ENCODE assay signal across 1 cellular context in genomic region chr4:74330295-74330750, GRCh38.
TF ChIP-seq lines count a peak whose summit lies in the region.

No MANE protein-coding gene starts in this region.

TF ChIP-seq in K562, 482 proteins besides CTCF, POLR2A, EP300 and RAD21 (continued from another document and continues in another):
- TF ChIP-seq MLLT1 (IDR thresholded peaks at IDR 0.05) = peak; percentile 12 to 66; a peak in 3 of 4 replicates
- peak; percentile 85 for TF ChIP-seq TRIM28 (IDR thresholded peaks at IDR 0.05)
- TF ChIP-seq VEZF1 (CRISPR knock-in tag; IDR thresholded peaks at IDR 0.05) = no peak
- TF ChIP-seq NFE2 (IDR thresholded peaks at IDR 0.05; ENCODE audit: low read depth) = no peak
- TF ChIP-seq ETV1 (tag; conservative IDR thresholded peaks at IDR 0.05; ENCODE audit: low read depth) = peak; percentile 57
- no peak for TF ChIP-seq ESRRB (CRISPR knock-in tag; IDR thresholded peaks at IDR 0.05; ENCODE audit: borderline replicate concordance)
- no peak for TF ChIP-seq SMARCB1 (IDR thresholded peaks at IDR 0.05; ENCODE audit: insufficient read length, low read depth)
- no peak for TF ChIP-seq MBD1 (CRISPR knock-in tag; IDR thresholded peaks at IDR 0.05)
- TF ChIP-seq NCOA6 (IDR thresholded peaks at IDR 0.05) = no peak
- peak; percentile 77 for TF ChIP-seq CEBPB (tag; IDR thresholded peaks at IDR 0.05)
- no peak for TF ChIP-seq ARID3A (IDR thresholded peaks at IDR 0.05; ENCODE audit: borderline replicate concordance, low read depth, low read length)
- TF ChIP-seq TOE1 (IDR thresholded peaks at IDR 0.05; ENCODE audit: borderline replicate concordance) = no peak
- TF ChIP-seq TOE1 (CRISPR knock-in tag; IDR thresholded peaks at IDR 0.05; ENCODE audit: borderline replicate concordance, low read depth) = no peak
- no peak for TF ChIP-seq MAFK (IDR thresholded peaks at IDR 0.05; ENCODE audit: low read length)
- no peak for TF ChIP-seq BCL6 (CRISPR knock-in tag; IDR thresholded peaks at IDR 0.05)
- TF ChIP-seq ZNF583 (CRISPR knock-in tag; IDR thresholded peaks at IDR 0.05) = no peak
- TF ChIP-seq ILF3 (IDR thresholded peaks at IDR 0.05; ENCODE audit: borderline replicate concordance) = no peak
- no peak for TF ChIP-seq RERE (CRISPR knock-in tag; IDR thresholded peaks at IDR 0.05; ENCODE audit: borderline replicate concordance)
- TF ChIP-seq SIRT6 (IDR thresholded peaks at IDR 0.05; ENCODE audit: low read depth, low read length) = no peak
- no peak for TF ChIP-seq YBX1 (IDR thresholded peaks at IDR 0.05)
- TF ChIP-seq ZNF263 (CRISPR knock-in tag; IDR thresholded peaks at IDR 0.05; ENCODE audit: borderline replicate concordance) = no peak
- TF ChIP-seq MEF2D (tag; conservative IDR thresholded peaks at IDR 0.05; ENCODE audit: low read depth) = no peak
- TF ChIP-seq TSHZ1 (CRISPR knock-in tag; IDR thresholded peaks at IDR 0.05) = no peak
- no peak for TF ChIP-seq ZNF354B (CRISPR knock-in tag; IDR thresholded peaks at IDR 0.05)
- TF ChIP-seq FOXA3 (CRISPR knock-in tag; conservative IDR thresholded peaks at IDR 0.05 in 1 of 2, IDR thresholded peaks at IDR 0.05 in 1 of 2) = no peak
- no peak for TF ChIP-seq MLX (CRISPR knock-in tag; conservative IDR thresholded peaks at IDR 0.05)
- TF ChIP-seq CCNT2 (IDR thresholded peaks at IDR 0.05; ENCODE audit: borderline replicate concordance, extremely low read depth, insufficient read length, low read depth, low read length) = peak; percentile 62
- TF ChIP-seq SRSF1 (IDR thresholded peaks at IDR 0.05; ENCODE audit: low read depth, low read length) = no peak
- no peak for TF ChIP-seq ELK1 (CRISPR knock-in tag; IDR thresholded peaks at IDR 0.05)
- TF ChIP-seq ZNF436 (CRISPR knock-in tag; IDR thresholded peaks at IDR 0.05) = no peak
- no peak for TF ChIP-seq ZEB2 (IDR thresholded peaks at IDR 0.05)
- no peak for TF ChIP-seq MAFG (tag; conservative IDR thresholded peaks at IDR 0.05)
- peak; percentile 35; the same call in 1 of the 2 replicates for TF ChIP-seq RFX1 (IDR thresholded peaks at IDR 0.05)
- no peak for TF ChIP-seq DLX4 (CRISPR knock-in tag; IDR thresholded peaks at IDR 0.05)
- no peak for TF ChIP-seq ZNF134 (CRISPR knock-in tag; conservative IDR thresholded peaks at IDR 0.05)
- TF ChIP-seq SAFB2 (IDR thresholded peaks at IDR 0.05; ENCODE audit: borderline replicate concordance, low read depth, low read length, severe bottlenecking) = no peak
- TF ChIP-seq PCBP2 (IDR thresholded peaks at IDR 0.05; ENCODE audit: low read depth, low read length, poor library complexity, severe bottlenecking) = no peak
- no peak for TF ChIP-seq PTTG1 (tag; IDR thresholded peaks at IDR 0.05; ENCODE audit: low read depth)
- TF ChIP-seq MNT (conservative IDR thresholded peaks at IDR 0.05) = 0 out of 4 replicates have a peak, but pooled peaks of 1 of the 2 experiments have one; percentile 17
- no peak for TF ChIP-seq ZNF280B (CRISPR knock-in tag; IDR thresholded peaks at IDR 0.05)
- no peak for TF ChIP-seq WHSC1 (IDR thresholded peaks at IDR 0.05; ENCODE audit: low read length)
